12 cellular contexts compared by ENCODE assay signal in the genomic region with DNA sequence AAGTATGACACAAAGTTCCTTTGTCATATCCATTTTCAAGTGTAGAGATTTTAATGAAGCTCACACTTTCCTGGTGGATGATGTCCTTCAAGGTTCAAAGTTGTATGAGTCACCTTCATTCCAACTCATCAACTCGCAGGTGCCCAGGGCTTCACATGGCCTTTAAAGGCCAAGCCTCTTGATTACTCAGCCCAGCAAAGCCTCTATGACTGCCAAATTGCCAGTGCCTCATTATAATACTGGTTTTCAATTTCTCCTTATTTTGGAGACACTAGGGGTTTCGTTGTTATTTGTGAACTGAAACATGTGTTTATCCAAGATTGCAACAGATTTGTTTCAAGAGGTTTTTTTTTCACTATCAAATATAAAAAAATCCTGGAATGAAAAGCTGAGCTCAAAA. TPM values are rescaled to one million over a fixed set of nuclear protein-coding genes. Genes with fewer than 3 reads are reported as not detected.
A peak's percentile ranks its signal among the peaks of the same experiment; 100 is the strongest.
DNase-seq lines count a peak whose midpoint lies in the region; ATAC-seq, FAIRE-seq and TF ChIP-seq lines count a peak whose summit lies in the region.
"Had no signal": no experiment of that assay in that cellular context is flagged by ENCODE, and none has a peak within 500 bp of the region (broad histone marks: within the 10 kb centered on the region; RNA-seq: fewer than 3 reads in every experiment).

No MANE protein-coding gene starts in this region.

- peak; percentile 66 for DNase-seq in COLO829 (ENCODE audit: low spot score)
- DNase-seq in HT-29 (ENCODE audit: low spot score) = peak; percentile 42
- peak; percentile 31 for DNase-seq in astrocyte of the cerebellum (ENCODE audit: low read depth)
- no peak for DNase-seq in kidney
- DNase-seq in superior temporal gyrus (ENCODE audit: extremely low spot score) = no peak
- DNase-seq in RPMI8226 = no peak
- no peak for DNase-seq in Kasumi-1 (lab: John Stamatoyannopoulos, UW)
- DNase-seq: activated CD4-positive, alpha-beta T cell treated with anti-CD3 and anti-CD28 coated beads, Interleukin-2, amount 50 U/mL, for 48 hours; KG1; NCI-H2227 treated with DMSO at 0.1 percent for 48 hours had no signal

- intact Hi-C loops in kidney (cut with DNase I) = no loop called here

- no peaks in the 10 kb centered on the region for H3K36me3 ChIP-seq in kidney (ENCODE audit: control insufficient read depth in 1 of 2, insufficient read depth in 2 of 2, low read length in 2 of 2)

- TF ChIP-seq CTCF in astrocyte of the cerebellum (IDR thresholded peaks at IDR 0.05; ENCODE audit: low read depth, low read length, missing control alignments) (no peak), kidney (IDR thresholded peaks at IDR 0.05; ENCODE audit: borderline replicate concordance, extremely low read depth, insufficient read depth) (no peak)

- no peak overlapping the region for H3K27ac ChIP-seq in kidney (ENCODE audit: low read depth in 2 of 2, low read length in 2 of 2)

- no peaks in the 10 kb centered on the region for H3K9me3 ChIP-seq in kidney (ENCODE audit: control insufficient read depth in 1 of 2, low read length in 2 of 2)

- H3K9ac ChIP-seq in kidney (ENCODE audit: low read length in 2 of 2) = no peak overlapping the region

- H3K4me1 ChIP-seq in kidney (ENCODE audit: control insufficient read depth in 1 of 2, insufficient read depth in 1 of 2, low read depth in 1 of 2, low read length in 2 of 2) = no peaks in the 10 kb centered on the region

- in situ Hi-C loops in astrocyte of the cerebellum (cut with HindIII; ENCODE audit: low sequenced_read_pairs) = no loop called here

- H3K4me3 ChIP-seq in astrocyte of the cerebellum (ENCODE audit: low read depth, low read length) (no peak overlapping the region), kidney (ENCODE audit: low read length in 2 of 2) (no peak overlapping the region)

- no peak for ATAC-seq in HG02610 (IDR thresholded peaks at IDR 0.05; ENCODE audit: unreplicated experiment)

- FAIRE-seq in kidney (lab: Jason Lieb, UNC) = peak; percentile 52
- FAIRE-seq: GM18507 had no signal

RNA-seq across cellular contexts. Expression of gene PPP3CA, which starts 45.9 kb away (rescaled TPM):
- total RNA-seq in HT-29 (2014; rRNA removed; shearing (Covaris generic)) = 20.3 and 20.6 TPM in 2 replicates
- 31.5 TPM for total RNA-seq in kidney
- 6.9 TPM for polyA plus RNA-seq in kidney (ENCODE audit: insufficient read depth, low read depth, low replicate concordance)

Comparison
In these comparisons a context has a peak if more than half of its experiments do, and no peak if none do; other contexts are left out.
1. DNase-seq: peak in COLO829 (single experiment), HT-29 (single experiment) and astrocyte of the cerebellum (single experiment); none in kidney (single experiment), superior temporal gyrus (single experiment), RPMI8226 (single experiment) and Kasumi-1 (0 of 2).